ENCODE assay signal across 23 cellular contexts in genomic region chr17:16938031-16938430, GRCh38. TPM values are rescaled to one million over a fixed set of nuclear protein-coding genes. Genes with fewer than 3 reads are reported as not detected.
"Had no signal": no experiment of that assay in that cellular context is flagged by ENCODE, and none has a peak within 500 bp of the region (broad histone marks: within the 10 kb centered on the region; RNA-seq: fewer than 3 reads in every experiment).

No MANE protein-coding gene starts in this region.

- H3K4me3 ChIP-seq: esophagus squamous epithelium, hepatocyte, ovary, psoas muscle, right lobe of liver, SJCRH30, smooth muscle cell, thyroid gland, uterus had no signal

- H3K9me3 Mint-ChIP-seq: activated T-helper 2 cell treated with anti-CD3 and anti-CD28 coated beads, Interferon-gamma antibody, Interleukin-2, Interleukin-4, amounts not matched to agents 10 μg/mL and 5 μg/mL and 100 μg/mL, durations not matched to agents 14 hours and 24 hours and 36 hours; stimulated activated effector memory CD8-positive, alpha-beta T cell treated with anti-CD3 and anti-CD28 coated beads, Interleukin-12 subunit alpha, Interleukin-12 subunit beta, amount 100 ng/mL, for 72 hours had no signal

- H3K36me3 ChIP-seq: esophagus squamous epithelium, ovary, right lobe of liver, SJCRH30, thyroid gland, uterus had no signal

- H3K27ac Mint-ChIP-seq: activated CD4-positive, alpha-beta T cell treated with anti-CD3 and anti-CD28 coated beads for 36 hours; activated CD8-positive, alpha-beta memory T cell treated with anti-CD3 and anti-CD28 coated beads, Interleukin-2, amount 10 ng/mL, durations not matched to agents 7 days and 5 days; activated T-helper 2 cell treated with anti-CD3 and anti-CD28 coated beads, Interferon-gamma antibody, Interleukin-2, Interleukin-4, amounts not matched to agents 10 μg/mL and 5 μg/mL and 100 μg/mL, durations not matched to agents 14 hours and 24 hours and 36 hours; stimulated activated effector memory CD8-positive, alpha-beta T cell treated with anti-CD3 and anti-CD28 coated beads, Interleukin-12 subunit alpha, Interleukin-12 subunit beta, amount 100 ng/mL, for 72 hours had no signal

- H3K4me1 ChIP-seq: esophagus squamous epithelium, psoas muscle, right lobe of liver, SJCRH30, thyroid gland, uterus had no signal

- H3K36me3 Mint-ChIP-seq: activated CD8-positive, alpha-beta memory T cell treated with anti-CD3 and anti-CD28 coated beads, Interleukin-2, amount 10 ng/mL, durations not matched to agents 7 days and 5 days; stimulated activated effector memory CD8-positive, alpha-beta T cell treated with anti-CD3 and anti-CD28 coated beads, Interleukin-12 subunit alpha, Interleukin-12 subunit beta, amount 100 ng/mL, for 72 hours had no signal

- H3K4me3 Mint-ChIP-seq: activated CD4-positive, alpha-beta T cell treated with anti-CD3 and anti-CD28 coated beads for 36 hours; activated CD8-positive, alpha-beta memory T cell treated with anti-CD3 and anti-CD28 coated beads, Interleukin-2, amount 10 ng/mL, durations not matched to agents 7 days and 5 days; stimulated activated effector memory CD8-positive, alpha-beta T cell treated with anti-CD3 and anti-CD28 coated beads, Interleukin-12 subunit alpha, Interleukin-12 subunit beta, amount 100 ng/mL, for 72 hours had no signal

- DNase-seq: activated CD4-positive, alpha-beta T cell treated with anti-CD3 and anti-CD28 coated beads for 36 hours; activated CD4-positive, alpha-beta T cell treated with anti-CD3 and anti-CD28 coated beads, Interleukin-2, amount 50 U/mL, for 48 hours; activated CD8-positive, alpha-beta memory T cell treated with anti-CD3 and anti-CD28 coated beads, Interleukin-2, amount 10 ng/mL, durations not matched to agents 7 days and 5 days; activated T-cell treated with anti-CD3 and anti-CD28 coated beads, Interleukin-2, amount 50 U/mL, for 1 hour; effector memory CD4-positive, alpha-beta T cell; esophagus squamous epithelium; ovary; psoas muscle; right lobe of liver; stimulated activated CD4-positive, alpha-beta T cell treated with anti-CD3 and anti-CD28 coated beads, Interleukin-4, amount 100 ng/mL, for 24 hours; T-helper 2 cell; thyroid gland; uterus had no signal

- H3K27me3 ChIP-seq: hepatocyte, ovary, right lobe of liver, thyroid gland, uterus had no signal

- H3K27ac ChIP-seq: esophagus squamous epithelium, hepatocyte, ovary, psoas muscle, right lobe of liver, SJCRH30, thyroid gland, uterus, VCaP had no signal

- H3K27me3 Mint-ChIP-seq: activated CD4-positive, alpha-beta T cell treated with anti-CD3 and anti-CD28 coated beads for 36 hours had no signal

- H3K4me1 Mint-ChIP-seq: activated CD4-positive, alpha-beta T cell treated with anti-CD3 and anti-CD28 coated beads for 36 hours; activated CD8-positive, alpha-beta memory T cell treated with anti-CD3 and anti-CD28 coated beads, Interleukin-2, amount 10 ng/mL, durations not matched to agents 7 days and 5 days had no signal

- H3K9me3 ChIP-seq: esophagus squamous epithelium, ovary, psoas muscle, right lobe of liver, SJCRH30, thyroid gland, uterus had no signal

- ATAC-seq: activated CD4-positive, alpha-beta T cell treated with anti-CD3 and anti-CD28 coated beads for 36 hours; activated CD8-positive, alpha-beta memory T cell treated with anti-CD3 and anti-CD28 coated beads, Interleukin-2, amount 10 ng/mL, durations not matched to agents 7 days and 5 days; psoas muscle; right lobe of liver; stimulated activated effector memory CD8-positive, alpha-beta T cell treated with anti-CD3 and anti-CD28 coated beads, Interleukin-12 subunit alpha, Interleukin-12 subunit beta, amount 100 ng/mL, for 72 hours had no signal

RNA-seq across cellular contexts. Expression of gene TNFRSF13B, which starts 33.9 kb away (rescaled TPM):
- total RNA-seq: activated CD4-positive, alpha-beta T cell treated with anti-CD3 and anti-CD28 coated beads for 36 hours; activated CD8-positive, alpha-beta memory T cell treated with anti-CD3 and anti-CD28 coated beads, Interleukin-2, amount 10 ng/mL, durations not matched to agents 7 days and 5 days; aorta; esophagus squamous epithelium; hepatocyte; lung microvascular endothelial cell; ovary; psoas muscle; SJCRH30; smooth muscle cell; thyroid gland; uterus had no signal
- polyA plus RNA-seq: aorta, hepatocyte, keratinocyte, neural cell, psoas muscle, smooth muscle cell had no signal
